Comparison of ENCODE assay signal across 9 cellular contexts in the genomic region with DNA sequence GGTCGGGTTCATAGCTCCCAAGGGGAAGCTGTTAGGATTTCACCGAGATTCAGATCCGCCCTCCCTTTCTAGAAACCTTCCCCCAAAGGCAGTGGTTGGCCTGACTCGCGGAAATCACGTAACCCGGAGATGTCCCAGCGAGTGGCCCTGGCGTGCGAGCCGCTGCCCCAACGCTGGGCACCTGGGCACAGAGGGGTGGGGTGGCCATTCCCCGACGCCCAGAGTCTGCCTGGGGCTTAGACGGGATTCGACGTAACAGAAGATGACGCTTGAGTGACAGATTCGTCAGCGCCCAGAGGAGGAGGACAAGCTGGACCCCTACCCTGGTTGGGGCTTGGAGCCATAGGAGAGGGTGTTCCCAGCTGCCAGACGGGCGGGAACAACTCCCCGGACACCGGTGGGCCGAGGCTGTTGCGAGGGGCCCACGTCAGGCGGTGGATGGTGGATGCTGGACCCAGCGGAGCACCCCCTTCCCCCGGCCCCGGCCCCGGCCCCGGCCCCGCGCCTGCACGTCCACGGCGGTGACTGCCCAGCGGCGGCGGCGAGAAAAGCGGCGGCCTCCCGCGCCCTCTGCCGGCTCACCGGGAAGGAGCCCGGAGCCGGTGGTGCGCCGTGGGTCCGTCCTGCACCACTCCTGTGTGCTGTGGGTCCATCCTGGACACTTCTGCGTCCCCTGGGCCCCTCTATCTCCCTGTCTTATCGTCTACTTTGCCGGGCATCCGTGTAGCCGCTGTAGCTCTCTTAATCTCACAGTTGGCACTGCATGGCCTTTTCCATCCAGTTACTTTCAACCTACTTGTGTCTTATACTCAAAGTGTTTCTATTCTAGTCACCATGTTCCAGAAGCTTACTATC. TPM values are rescaled to one million over a fixed set of nuclear protein-coding genes. Genes with fewer than 3 reads are reported as not detected.
DNase-seq lines count a peak whose midpoint lies in the region; ATAC-seq, FAIRE-seq and TF ChIP-seq lines count a peak whose summit lies in the region.
"Had no signal": no experiment of that assay in that cellular context is flagged by ENCODE, and none has a peak within 500 bp of the region (broad histone marks: within the 10 kb centered on the region; RNA-seq: fewer than 3 reads in every experiment).

No MANE protein-coding gene starts in this region.

- DNase-seq in A549 (ENCODE audit: low read depth in 1 of 2, low spot score in 1 of 2) (peak; percentile 47 to 81), HEK293T (ENCODE audit: extremely low spot score) (peak; percentile 82), brain microvascular endothelial cell (peak; percentile 6), left lung (peak; percentile 17 to 87), vagina (ENCODE audit: extremely low spot score in 2 of 2) (no peak), NCI-H69 (lab: John Stamatoyannopoulos, UW) (no peak)
- no peak for DNase-seq in stimulated activated CD4-positive, alpha-beta T cell treated with anti-CD3 and anti-CD28 coated beads, Interleukin-12 subunit alpha, Interleukin-12 subunit beta, amount 100 ng/mL, for 4 hours

- peak; percentile 76 to 88 for TF ChIP-seq RAD21 in A549 (conservative IDR thresholded peaks at IDR 0.05 in 1 of 2, IDR thresholded peaks at IDR 0.05 in 1 of 2)

- H3K9me3 ChIP-seq in A549, result no peaks in the 10 kb centered on the region
- peaks cover 0 to 4% of the 10 kb centered on the region in 2 donors for H3K9me3 ChIP-seq in left lung
- H3K9me3 ChIP-seq in vagina, result no peaks in the 10 kb centered on the region

- intact Hi-C loops in left lung (cut with DNase I), result loop anchor here in 1 of 2 donors (10.0 kb wide), 1 partner anchor 180 kb away; the partner anchor contains the start of gene CFAP46
- intact Hi-C loops in vagina (cut with DNase I), result no loop called here

- no peak overlapping the region for H3K27ac ChIP-seq in A549
- no peak overlapping the region for H3K27ac ChIP-seq in brain microvascular endothelial cell
- H3K27ac ChIP-seq in left lung, result no peak overlapping the region
- H3K27ac ChIP-seq in vagina, result no peak overlapping the region
- H3K27ac ChIP-seq: SJSA1 had no signal

- no peak for TF ChIP-seq EP300 in A549 (IDR thresholded peaks at IDR 0.05)

- no peak for FAIRE-seq in A549 (lab: Jason Lieb, UNC)

- ATAC-seq in A549, result peak; percentile 78 to 91
- ATAC-seq in left lung, result peak; percentile 91
- no peak for ATAC-seq in GM21619 (IDR thresholded peaks at IDR 0.05; ENCODE audit: unreplicated experiment)

- H3K4me1 ChIP-seq in A549 (no peaks in the 10 kb centered on the region), left lung (no peaks in the 10 kb centered on the region), vagina (no peaks in the 10 kb centered on the region)
- H3K4me1 ChIP-seq: SJSA1 had no signal

- in situ Hi-C loops in brain microvascular endothelial cell (cut with HindIII; ENCODE audit: low pct_ligation_motif_present, low sequenced_read_pairs), result no loop called here

- TF ChIP-seq POLR2A in A549 (IDR thresholded peaks at IDR 0.05; ENCODE audit: low read length) (no peak), vagina (IDR thresholded peaks at IDR 0.05) (no peak)

- 13% methylated on average over 42 of the region's 58 CpGs for WGBS in A549 (ENCODE audit: missing lambda C conversion rate)

- H3K4me2 ChIP-seq in A549, result peak overlapping the region; percentile 56

- H3K27me3 ChIP-seq in brain microvascular endothelial cell (replicated peaks) (no peaks in the 10 kb centered on the region), left lung (peaks cover 0 to 59% of the 10 kb centered on the region in 2 donors), vagina (no peaks in the 10 kb centered on the region)
- H3K27me3 ChIP-seq: SJSA1 had no signal

- TF ChIP-seq CTCF in A549 (IDR thresholded peaks at IDR 0.05) (peak; percentile 79), brain microvascular endothelial cell (IDR thresholded peaks at IDR 0.05; ENCODE audit: low read depth, low read length, missing control alignments) (peak; percentile 37), left lung (IDR thresholded peaks at IDR 0.05) (peak; percentile 51 to 66), vagina (IDR thresholded peaks at IDR 0.05) (peak in 1 of 3 experiments; percentile 26)

- no peaks in the 10 kb centered on the region for H3K36me3 ChIP-seq in brain microvascular endothelial cell (replicated peaks)
- H3K36me3 ChIP-seq in left lung, result no peaks in the 10 kb centered on the region
- H3K36me3 ChIP-seq in vagina, result no peaks in the 10 kb centered on the region
- H3K36me3 ChIP-seq: SJSA1 had no signal

- POLR2A ChIA-PET in A549 (lab: Yijun Ruan, JAX) (no interaction called here), HEK293T (lab: Yijun Ruan, JAX) (no interaction called here)

- H3K4me3 ChIP-seq in A549 (no peak overlapping the region), brain microvascular endothelial cell (ENCODE audit: low read depth, low read length) (no peak overlapping the region), left lung (no peak overlapping the region), vagina (no peak overlapping the region)
- H3K4me3 ChIP-seq: SJSA1 had no signal

- CTCF ChIA-PET in A549 (lab: Yijun Ruan, JAX), result interaction anchor here (0.6 to 4.2 kb wide), 50 partner anchors 8 to 488 kb away, joined by 3 to 49 read pairs (median 4); partner anchors contain the start of gene CFAP46
- CTCF ChIA-PET in HEK293T (lab: Yijun Ruan, JAX), result interaction anchor here (1.2 kb wide), 1 partner anchor 185 kb away, joined by 3 read pairs; no protein-coding TSS in a partner anchor

TF ChIP-seq in A549, 52 proteins besides CTCF, POLR2A, EP300 and RAD21:
- peak; percentile 94 for TF ChIP-seq SMC3 (IDR thresholded peaks at IDR 0.05)
- no peak for TF ChIP-seq NFE2L2 (conservative IDR thresholded peaks at IDR 0.05; ENCODE audit: low read length)
- TF ChIP-seq ZFP36 (IDR thresholded peaks at IDR 0.05; ENCODE audit: borderline replicate concordance, partially characterized antibody), result no peak

TF ChIP-seq in HEK293T, 16 proteins besides CTCF, POLR2A, EP300 and RAD21:
- TF ChIP-seq NFRKB (IDR thresholded peaks at IDR 0.05) (no peak), ELF4 (IDR thresholded peaks at IDR 0.05) (no peak), ZNF384 (IDR thresholded peaks at IDR 0.05) (no peak), SUZ12 (IDR thresholded peaks at IDR 0.05) (no peak), FOXM1 (IDR thresholded peaks at IDR 0.05; ENCODE audit: borderline replicate concordance) (no peak), TARDBP (IDR thresholded peaks at IDR 0.05) (no peak), SP1 (IDR thresholded peaks at IDR 0.05) (no peak), FOXA1 (IDR thresholded peaks at IDR 0.05) (no peak), LEF1 (IDR thresholded peaks at IDR 0.05; ENCODE audit: borderline replicate concordance) (no peak), CTBP1 (IDR thresholded peaks at IDR 0.05; ENCODE audit: borderline replicate concordance) (no peak), HDGF (IDR thresholded peaks at IDR 0.05; ENCODE audit: borderline replicate concordance) (no peak), L3MBTL2 (conservative IDR thresholded peaks at IDR 0.05) (no peak), ARNT (IDR thresholded peaks at IDR 0.05) (no peak), BHLHE40 (IDR thresholded peaks at IDR 0.05; ENCODE audit: borderline replicate concordance) (no peak), FOXK2 (IDR thresholded peaks at IDR 0.05) (no peak)
- TF ChIP-seq, protein P1, sequence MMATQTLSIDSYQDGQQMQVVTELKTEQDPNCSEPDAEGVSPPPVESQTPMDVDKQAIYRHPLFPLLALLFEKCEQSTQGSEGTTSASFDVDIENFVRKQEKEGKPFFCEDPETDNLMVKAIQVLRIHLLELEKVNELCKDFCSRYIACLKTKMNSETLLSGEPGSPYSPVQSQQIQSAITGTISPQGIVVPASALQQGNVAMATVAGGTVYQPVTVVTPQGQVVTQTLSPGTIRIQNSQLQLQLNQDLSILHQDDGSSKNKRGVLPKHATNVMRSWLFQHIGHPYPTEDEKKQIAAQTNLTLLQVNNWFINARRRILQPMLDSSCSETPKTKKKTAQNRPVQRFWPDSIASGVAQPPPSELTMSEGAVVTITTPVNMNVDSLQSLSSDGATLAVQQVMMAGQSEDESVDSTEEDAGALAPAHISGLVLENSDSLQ (IDR thresholded peaks at IDR 0.05), result no peak

RNA-seq across cellular contexts. Expression of gene KNDC1, which starts 35.4 kb away (rescaled TPM):
- polyA plus RNA-seq in A549 (2011; rRNA removed) (0.63 and 0.65 TPM in 2 replicates), A549 (2017; fragmentation: RNase III; extraction: RNeasy Plus Mini Kit Qiagen cat#74134 plus additional on column Dnase treatment) (0.49 to 0.73 TPM (median 0.56 TPM) in 3 replicates)
- 0.70 and 2.1 TPM in 2 replicates for polyA plus RNA-seq in A549 (2012; cell fraction: cytosol; rRNA removed)
- polyA plus RNA-seq in A549 (2012; cell fraction: nucleus; rRNA removed), result 1.1 and 2.7 TPM in 2 replicates
- 0.33 and 0.78 TPM in 2 replicates for polyA minus RNA-seq in A549 (2011; rRNA and poly(A)+ RNA removed)
- total RNA-seq in left lung (10 to 100 TPM in 1 of 2 donors, 1 to 10 TPM in 1; 8.4 to 10.4 TPM), vagina (3.4 TPM)

RNA-seq across cellular contexts. Expression of gene ADGRA1, which starts 36.9 kb away (rescaled TPM):
- polyA plus RNA-seq in A549 (2011; rRNA removed), result not detected in 2 replicates
- polyA plus RNA-seq in A549 (2012; cell fraction: cytosol; rRNA removed), result not detected in 2 replicates
- polyA plus RNA-seq in A549 (2012; cell fraction: nucleus; rRNA removed), result 0.02 TPM in 1 of 2 replicates, not detected in the other
- 0.03 TPM in 1 of 3 replicates, not detected in the others for polyA plus RNA-seq in A549 (2017; fragmentation: RNase III; extraction: RNeasy Plus Mini Kit Qiagen cat#74134 plus additional on column Dnase treatment)
- polyA minus RNA-seq in A549 (2011; rRNA and poly(A)+ RNA removed), result not detected in 2 replicates
- total RNA-seq in left lung, result under 1 TPM in 1 of 2 donors, not detected in 1; 0.24 TPM
- total RNA-seq in vagina, result 0.49 TPM
- total RNA-seq: SJSA1 had no signal

Comparison
In these comparisons a context has a peak if more than half of its experiments do, and no peak if none do; other contexts are left out.
1. DNase-seq: peak in A549 (2 of 2), HEK293T (single experiment), brain microvascular endothelial cell (single experiment) and left lung (2 of 2); none in vagina (0 of 2), NCI-H69 (single experiment) and stimulated activated CD4-positive, alpha-beta T cell treated with anti-CD3 and anti-CD28 coated beads, Interleukin-12 subunit alpha, Interleukin-12 subunit beta, amount 100 ng/mL, for 4 hours (single experiment).